In genomic region chr22:48976556-48977535, GRCh38 we compare ENCODE assay signal across 20 cellular contexts.
"Had no signal": no experiment of that assay in that cellular context is flagged by ENCODE, and none has a peak within 500 bp of the region (broad histone marks: within the 10 kb centered on the region; RNA-seq: fewer than 3 reads in every experiment).

No MANE protein-coding gene starts in this region.

- H3K4me2 ChIP-seq: hepatocyte had no signal

- H3K4me1 Mint-ChIP-seq: activated B cell treated with CpG ODN at 0.5 μM for 24 hours; activated CD4-positive, alpha-beta T cell treated with anti-CD3 and anti-CD28 coated beads, Interleukin-2, amount 10 ng/mL, durations not matched to agents 24 days and 14 days; activated T-helper 17 cell treated with anti-CD3 and anti-CD28 coated beads, Interleukin-2, amount 50 U/mL, for 72 hours; mesothelial cell of epicardium had no signal

- H3K4me3 Mint-ChIP-seq: activated B cell treated with CpG ODN at 0.5 μM for 24 hours; activated CD4-positive, alpha-beta T cell treated with anti-CD3 and anti-CD28 coated beads, Interleukin-2, amount 10 ng/mL, durations not matched to agents 24 days and 14 days; activated CD8-positive, alpha-beta T cell treated with anti-CD3 and anti-CD28 coated beads for 36 hours; activated T-helper 17 cell treated with anti-CD3 and anti-CD28 coated beads, Interleukin-2, amount 50 U/mL, for 72 hours; mesothelial cell of epicardium; natural killer cell treated with Interleukin-12 subunit alpha and Interleukin-12 subunit beta and Interleukin-15 and Interleukin-18, amount 100 ng/mL, for 72 hours had no signal

- DNase-seq: activated B cell treated with CpG ODN at 0.5 μM for 24 hours; activated CD4-positive, alpha-beta T cell treated with anti-CD3 and anti-CD28 coated beads, Interleukin-2, amount 10 ng/mL, durations not matched to agents 24 days and 14 days; activated CD8-positive, alpha-beta T cell treated with anti-CD3 and anti-CD28 coated beads for 36 hours; activated naive CD4-positive, alpha-beta T cell treated with Interleukin-2 at 50 U/mL for 16 hours; activated T-cell treated with anti-CD3 and anti-CD28 coated beads, Interleukin-2, amount 50 U/mL, for 1 hour; body of pancreas; foreskin fibroblast; left cardiac atrium; nucleus accumbens; retina; stimulated activated CD4-positive, alpha-beta T cell treated with anti-CD3 and anti-CD28 coated beads, Interleukin-2, amount 100 ng/mL, for 24 hours; stimulated activated naive CD8-positive, alpha-beta T cell treated with anti-CD3 and anti-CD28 coated beads, Interleukin-15, Interleukin-2, amounts not matched to agents 100 U/mL and 50 U/mL, for 24 hours; substantia nigra; uterus had no signal

- H3K9me3 ChIP-seq: body of pancreas, uterus had no signal

- H3K27ac Mint-ChIP-seq: activated B cell treated with CpG ODN at 0.5 μM for 24 hours; activated CD4-positive, alpha-beta T cell treated with anti-CD3 and anti-CD28 coated beads, Interleukin-2, amount 10 ng/mL, durations not matched to agents 24 days and 14 days; activated CD8-positive, alpha-beta T cell treated with anti-CD3 and anti-CD28 coated beads for 36 hours; activated T-helper 17 cell treated with anti-CD3 and anti-CD28 coated beads, Interleukin-2, amount 50 U/mL, for 72 hours; mesothelial cell of epicardium; natural killer cell treated with Interleukin-12 subunit alpha and Interleukin-12 subunit beta and Interleukin-15 and Interleukin-18, amount 100 ng/mL, for 72 hours had no signal

- H3K27me3 ChIP-seq: hepatocyte, uterus had no signal

- H3K36me3 ChIP-seq: tibial artery, uterus had no signal

- H3K4me1 ChIP-seq: body of pancreas, tibial artery, uterus had no signal

- ATAC-seq: activated CD8-positive, alpha-beta T cell treated with anti-CD3 and anti-CD28 coated beads for 36 hours; activated T-helper 17 cell treated with anti-CD3 and anti-CD28 coated beads, Interleukin-2, amount 50 U/mL, for 72 hours; body of pancreas; left cardiac atrium; natural killer cell treated with Interleukin-12 subunit alpha and Interleukin-12 subunit beta and Interleukin-15 and Interleukin-18, amount 100 ng/mL, for 72 hours; stimulated activated naive CD8-positive, alpha-beta T cell treated with anti-CD3 and anti-CD28 coated beads, Interleukin-15, Interleukin-2, amounts not matched to agents 100 U/mL and 50 U/mL, for 24 hours had no signal

- H3K4me3 ChIP-seq: body of pancreas, hepatocyte, lung, tibial artery, uterus had no signal

- H3K9me3 Mint-ChIP-seq: activated CD4-positive, alpha-beta T cell treated with anti-CD3 and anti-CD28 coated beads, Interleukin-2, amount 10 ng/mL, durations not matched to agents 24 days and 14 days; activated CD8-positive, alpha-beta T cell treated with anti-CD3 and anti-CD28 coated beads for 36 hours; activated T-helper 17 cell treated with anti-CD3 and anti-CD28 coated beads, Interleukin-2, amount 50 U/mL, for 72 hours; mesothelial cell of epicardium; natural killer cell treated with Interleukin-12 subunit alpha and Interleukin-12 subunit beta and Interleukin-15 and Interleukin-18, amount 100 ng/mL, for 72 hours had no signal

- H3K27ac ChIP-seq: body of pancreas, hepatocyte, tibial artery, uterus had no signal

- H3K27me3 Mint-ChIP-seq: activated CD4-positive, alpha-beta T cell treated with anti-CD3 and anti-CD28 coated beads, Interleukin-2, amount 10 ng/mL, durations not matched to agents 24 days and 14 days had no signal

- H2AFZ ChIP-seq: hepatocyte had no signal

- H3K36me3 Mint-ChIP-seq: mesothelial cell of epicardium; natural killer cell treated with Interleukin-12 subunit alpha and Interleukin-12 subunit beta and Interleukin-15 and Interleukin-18, amount 100 ng/mL, for 72 hours had no signal
